ENCODE assay signal across 1 cellular context in genomic region chr14:105385698-105386365, GRCh38.
A peak's percentile ranks its signal among the peaks of the same experiment; 100 is the strongest.
TF ChIP-seq lines count a peak whose summit lies in the region.

No MANE protein-coding gene starts in this region.

TF ChIP-seq in K562, 482 proteins besides CTCF, POLR2A, EP300 and RAD21:
- no peak for TF ChIP-seq ZNF589 (CRISPR knock-in tag; IDR thresholded peaks at IDR 0.05; ENCODE audit: low read depth)
- no peak for TF ChIP-seq NR2C1 (IDR thresholded peaks at IDR 0.05)
- no peak for TF ChIP-seq NR2C1 (tag; IDR thresholded peaks at IDR 0.05)
- TF ChIP-seq FOXA3 (CRISPR knock-in tag; conservative IDR thresholded peaks at IDR 0.05 in 1 of 2, IDR thresholded peaks at IDR 0.05 in 1 of 2), result no peak
- TF ChIP-seq MAFK (IDR thresholded peaks at IDR 0.05; ENCODE audit: low read length), result 0 out of 2 replicates have a peak, but pooled peaks have one; percentile 20
- no peak for TF ChIP-seq TGIF2 (CRISPR knock-in tag; IDR thresholded peaks at IDR 0.05)
- no peak for TF ChIP-seq POLR2H (tag; IDR thresholded peaks at IDR 0.05; ENCODE audit: low read depth)
- TF ChIP-seq PKNOX1 (IDR thresholded peaks at IDR 0.05), result no peak
- peak; percentile 42 for TF ChIP-seq ZNF316 (IDR thresholded peaks at IDR 0.05)
- TF ChIP-seq TRIM25 (IDR thresholded peaks at IDR 0.05; ENCODE audit: borderline replicate concordance), result no peak
- no peak for TF ChIP-seq HOXB6 (CRISPR knock-in tag; IDR thresholded peaks at IDR 0.05; ENCODE audit: borderline replicate concordance)
- TF ChIP-seq C11orf30 (IDR thresholded peaks at IDR 0.05; ENCODE audit: low read depth), result 0 out of 2 replicates have a peak, but pooled peaks have one; percentile 23
TF ChIP-seq in K562: peak in this region for 3.
